Comparison of ENCODE assay signal across 11 cellular contexts in genomic region chr22:44523981-44524759, GRCh38. TPM values are rescaled to one million over a fixed set of nuclear protein-coding genes. Genes with fewer than 3 reads are reported as not detected.
A peak's percentile ranks its signal among the peaks of the same experiment; 100 is the strongest.
DNase-seq lines count a peak whose midpoint lies in the region; TF ChIP-seq lines count a peak whose summit lies in the region.
"Had no signal": no experiment of that assay in that cellular context is flagged by ENCODE, and none has a peak within 500 bp of the region (broad histone marks: within the 10 kb centered on the region; RNA-seq: fewer than 3 reads in every experiment).

No MANE protein-coding gene starts in this region.

- H3K27ac ChIP-seq in ACC112 (ENCODE audit: low read depth, low read length) (peak overlapping the region; percentile 89), esophagus squamous epithelium (peak overlapping the region in 3 of 4 donors; percentile 34 to 67 (median 64))
- H3K27ac ChIP-seq: BLaER1 treated with 17β-estradiol and CSF1 and Interleukin-3, amounts not matched to agents 10 nM and 100 nM had no signal

- intact Hi-C loops in esophagus squamous epithelium (cut with DNase I) = no loop called here

- WGBS in esophagus squamous epithelium, 2 donors = 45 to 47% methylated on average over 13 to 14 of the region's 14 CpGs

- H3K36me3 ChIP-seq in ACC112 (ENCODE audit: insufficient read depth, low read length) (no peaks in the 10 kb centered on the region), esophagus squamous epithelium (no peaks in the 10 kb centered on the region)
- H3K36me3 ChIP-seq: BLaER1 treated with 17β-estradiol and CSF1 and Interleukin-3, amounts not matched to agents 10 nM and 100 nM had no signal

- no peak for TF ChIP-seq CTCF in esophagus squamous epithelium (IDR thresholded peaks at IDR 0.05)

- H3K4me3 ChIP-seq in ACC112 (ENCODE audit: low read depth, low read length) (peak overlapping the region; percentile 53), esophagus squamous epithelium (no peak overlapping the region)
- H3K4me3 ChIP-seq: BLaER1 treated with 17β-estradiol and CSF1 and Interleukin-3, amounts not matched to agents 10 nM and 100 nM; K562 had no signal

- H3K4me1 ChIP-seq in ACC112 (ENCODE audit: control insufficient read depth, insufficient read depth, low read length, unreplicated experiment) (peaks cover 7% of the 10 kb centered on the region), esophagus squamous epithelium (peaks cover 0 to 6% (median 0%) of the 10 kb centered on the region in 3 donors)

- H3K27me3 ChIP-seq in ACC112 (ENCODE audit: insufficient read depth, low read length) (no peaks in the 10 kb centered on the region), esophagus squamous epithelium (peaks cover 0 to 61% (median 0%) of the 10 kb centered on the region in 4 donors)
- H3K27me3 ChIP-seq: BLaER1 treated with 17β-estradiol and CSF1 and Interleukin-3, amounts not matched to agents 10 nM and 100 nM had no signal

- no peak for TF ChIP-seq POLR2A in esophagus squamous epithelium (IDR thresholded peaks at IDR 0.05)

- no peaks in the 10 kb centered on the region for H3K9me3 ChIP-seq in esophagus squamous epithelium

- DNase-seq in NCI-H2171 (lab: John Stamatoyannopoulos, UW) (peak; percentile 49), esophagus squamous epithelium (lab: John Stamatoyannopoulos, UW) (no peak), mucosa of gallbladder (ENCODE audit: low spot score) (peak; percentile 59), COLO829 (ENCODE audit: low spot score) (no peak), iPS-NIHi7 (ENCODE audit: extremely low spot score) (no peak)
- DNase-seq in effector CD8-positive, alpha-beta T cell (lab: John Stamatoyannopoulos, UW) = no peak
- no peak for DNase-seq in activated CD4-positive, alpha-beta T cell treated with anti-CD3 and anti-CD28 coated beads, Interleukin-2, amount 50 U/mL, for 1 hour
- DNase-seq: activated CD4-positive, alpha-beta T cell treated with anti-CD3 and anti-CD28 coated beads, Interleukin-2, amount 10 ng/mL, durations not matched to agents 7 days and 5 days had no signal

- peak overlapping the region; percentile 90 for H2AFZ ChIP-seq in ACC112 (ENCODE audit: low read length, unreplicated experiment)

- H3K79me2 ChIP-seq in ACC112 (ENCODE audit: control insufficient read depth, insufficient read depth, low read length, unreplicated experiment) = no peaks in the 10 kb centered on the region

RNA-seq across cellular contexts. Expression of gene RTL6, which starts 26.1 kb away (rescaled TPM):
- total RNA-seq in esophagus squamous epithelium (10 to 100 TPM in 1 of 4 donors, 1 to 10 TPM in 3; 6.7 to 16.6 (median 8.4) TPM), mucosa of gallbladder (38.5 TPM)

Comparison
In these comparisons a context has a peak if more than half of its experiments do, and no peak if none do; other contexts are left out.
1. DNase-seq: peak in NCI-H2171 (single experiment) and mucosa of gallbladder (single experiment); none in esophagus squamous epithelium (single experiment), effector CD8-positive, alpha-beta T cell (single experiment), COLO829 (single experiment), activated CD4-positive, alpha-beta T cell treated with anti-CD3 and anti-CD28 coated beads, Interleukin-2, amount 50 U/mL, for 1 hour (single experiment) and iPS-NIHi7 (single experiment).